Comparison of ENCODE assay signal across 22 cellular contexts in the genomic region with DNA sequence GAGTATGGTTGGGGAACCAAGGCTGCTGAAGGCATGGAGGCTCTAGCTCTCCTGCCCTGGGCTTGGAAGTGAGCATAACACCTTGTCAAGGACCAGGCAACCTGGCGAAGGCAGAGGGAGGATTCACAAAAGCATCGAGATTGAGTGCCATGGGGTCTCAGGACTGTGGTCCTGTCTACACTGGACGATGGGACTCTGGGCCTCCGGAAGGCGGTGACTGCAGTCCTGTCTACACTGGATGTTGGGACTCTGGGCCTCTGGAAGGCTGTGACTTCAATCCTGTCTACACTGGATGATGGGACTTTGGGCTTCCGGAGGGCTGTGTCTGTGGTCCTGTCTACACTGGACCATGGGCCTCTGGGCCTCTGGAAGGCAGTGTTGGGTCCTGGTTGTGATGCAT.
"Had no signal": no experiment of that assay in that cellular context is flagged by ENCODE, and none has a peak within 500 bp of the region (broad histone marks: within the 10 kb centered on the region; RNA-seq: fewer than 3 reads in every experiment).

No MANE protein-coding gene starts in this region.

- ATAC-seq: mucosa of descending colon; right lobe of liver; stimulated activated naive CD8-positive, alpha-beta T cell treated with anti-CD3 and anti-CD28 coated beads, Interleukin-15, amount 100 ng/mL, for 72 hours had no signal

- H3K36me3 Mint-ChIP-seq: immature natural killer cell; memory B cell; mesothelial cell of epicardium; naive B cell; natural killer cell treated with Interleukin-12 subunit alpha and Interleukin-12 subunit beta and Interleukin-15 and Interleukin-18, amount 100 ng/mL, for 72 hours had no signal

- H3K4me1 ChIP-seq: parathyroid adenoma, suprapubic skin, transverse colon had no signal

- H3K27ac Mint-ChIP-seq: dendritic cell treated with granulocyte-macrophage colony-stimulating factor and Interleukin-4, amounts not matched to agents 40 ng/mL and 50 ng/mL, for 4 days; immature natural killer cell; memory B cell; mesothelial cell of epicardium; naive B cell; natural killer cell treated with Interleukin-12 subunit alpha and Interleukin-12 subunit beta and Interleukin-15 and Interleukin-18, amount 100 ng/mL, for 72 hours; progenitor cell of endocrine pancreas; stimulated activated naive CD8-positive, alpha-beta T cell treated with anti-CD3 and anti-CD28 coated beads, Interleukin-15, amount 100 ng/mL, for 72 hours had no signal

- H3K4me1 Mint-ChIP-seq: memory B cell; mesothelial cell of epicardium; naive B cell; neural crest cell; stimulated activated naive CD8-positive, alpha-beta T cell treated with anti-CD3 and anti-CD28 coated beads, Interleukin-15, amount 100 ng/mL, for 72 hours had no signal

- H3K27ac ChIP-seq: neutrophil, parathyroid adenoma, right lobe of liver, suprapubic skin, transverse colon had no signal

- H3K27me3 ChIP-seq: neutrophil, right lobe of liver, transverse colon had no signal

- H3K9ac ChIP-seq: parathyroid adenoma had no signal

- H3K36me3 ChIP-seq: neutrophil, right lobe of liver, suprapubic skin, transverse colon had no signal

- H2AFZ ChIP-seq: parathyroid adenoma had no signal

- H3K9me3 ChIP-seq: mucosa of descending colon, neutrophil, right lobe of liver, suprapubic skin, transverse colon had no signal

- DNase-seq: effector memory CD4-positive, alpha-beta T cell; hypothalamus; immature natural killer cell; mucosa of descending colon; naive B cell; small intestine; stimulated activated CD4-positive, alpha-beta T cell treated with anti-CD3 and anti-CD28 coated beads, Interleukin-15, amount 100 ng/mL, for 24 hours; stimulated activated CD4-positive, alpha-beta T cell treated with anti-CD3 and anti-CD28 coated beads, Interleukin-2, amount 100 ng/mL, for 48 hours; stimulated activated naive CD4-positive, alpha-beta T cell; stimulated activated naive CD8-positive, alpha-beta T cell treated with anti-CD3 and anti-CD28 coated beads, Interleukin-15, amount 100 ng/mL, for 72 hours; transverse colon had no signal

- H3K9me3 Mint-ChIP-seq: mesothelial cell of epicardium; natural killer cell treated with Interleukin-12 subunit alpha and Interleukin-12 subunit beta and Interleukin-15 and Interleukin-18, amount 100 ng/mL, for 72 hours; neural crest cell; stimulated activated naive CD8-positive, alpha-beta T cell treated with anti-CD3 and anti-CD28 coated beads, Interleukin-15, amount 100 ng/mL, for 72 hours had no signal

- H3K79me2 ChIP-seq: parathyroid adenoma had no signal

- H3K27me3 Mint-ChIP-seq: dendritic cell treated with granulocyte-macrophage colony-stimulating factor and Interleukin-4, amounts not matched to agents 40 ng/mL and 50 ng/mL, for 4 days; memory B cell; naive B cell had no signal

- H3K4me3 Mint-ChIP-seq: dendritic cell treated with granulocyte-macrophage colony-stimulating factor and Interleukin-4, amounts not matched to agents 40 ng/mL and 50 ng/mL, for 4 days; immature natural killer cell; memory B cell; mesothelial cell of epicardium; naive B cell; natural killer cell treated with Interleukin-12 subunit alpha and Interleukin-12 subunit beta and Interleukin-15 and Interleukin-18, amount 100 ng/mL, for 72 hours; neural crest cell; stimulated activated naive CD8-positive, alpha-beta T cell treated with anti-CD3 and anti-CD28 coated beads, Interleukin-15, amount 100 ng/mL, for 72 hours had no signal

- H3K4me3 ChIP-seq: lung, mucosa of descending colon, right lobe of liver, suprapubic skin, transverse colon had no signal
